ENCODE assay signal across 8 cellular contexts in the genomic region with DNA sequence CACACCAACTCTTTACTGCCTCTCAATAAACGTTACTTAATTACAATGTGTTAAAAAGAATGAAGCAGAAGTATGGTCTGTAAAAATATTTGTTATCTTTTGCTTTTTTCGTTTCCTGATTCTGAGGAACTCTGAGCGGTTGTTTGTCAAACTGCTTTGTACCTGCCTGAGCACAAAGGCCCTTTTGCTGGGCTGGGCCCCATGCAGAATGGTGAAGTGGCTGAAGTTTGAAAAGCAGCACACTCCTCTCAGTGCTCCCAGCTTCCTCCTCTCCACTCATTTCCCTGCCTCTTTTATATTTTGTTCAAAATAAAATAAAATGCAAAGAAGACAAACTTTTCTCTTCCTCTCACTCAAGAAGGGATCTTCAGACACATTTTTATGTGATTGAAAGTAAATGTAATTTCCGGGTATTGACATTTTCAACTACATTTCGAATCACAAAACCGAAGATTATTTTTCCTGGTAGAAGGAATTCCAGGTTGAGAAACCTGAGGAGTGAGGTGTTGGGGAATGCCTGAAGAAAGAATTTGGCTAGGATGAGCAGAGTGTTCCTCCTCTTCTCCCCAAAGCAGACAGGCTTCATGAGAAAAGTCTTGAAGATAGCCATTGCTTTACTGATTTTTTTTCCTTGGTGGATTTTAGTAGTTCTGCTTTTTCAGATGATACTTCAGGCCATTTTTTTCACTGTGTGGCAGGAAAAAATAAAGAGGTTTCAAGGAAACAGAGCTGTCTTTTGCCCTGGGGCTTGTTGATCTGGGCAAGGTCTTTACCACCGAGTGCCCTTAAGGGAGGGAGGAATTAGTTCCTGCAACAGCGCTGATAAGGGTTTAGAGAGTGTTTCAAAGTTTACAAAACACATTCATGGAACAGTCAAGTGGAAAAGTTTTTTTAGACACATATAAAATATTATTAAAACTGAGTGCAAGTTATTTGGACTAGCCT.
A peak's percentile ranks its signal among the peaks of the same experiment; 100 is the strongest.
DNase-seq lines count a peak whose midpoint lies in the region; ATAC-seq and TF ChIP-seq lines count a peak whose summit lies in the region.

No MANE protein-coding gene starts in this region.

- peak overlapping the region; percentile 12 for H3K4me3 Mint-ChIP-seq in activated naive CD8-positive, alpha-beta T cell treated with anti-CD3 and anti-CD28 coated beads, Interleukin-2, amount 50 U/mL, for 24 hours
- H3K4me3 Mint-ChIP-seq in naive thymus-derived CD4-positive, alpha-beta T cell, result peak overlapping the region; percentile 47 to 82 (median 70)
- no peak overlapping the region for H3K4me3 Mint-ChIP-seq in effector memory CD8-positive, alpha-beta T cell

- peaks cover 0 to 44% of the 10 kb centered on the region in 2 donors for H3K4me1 ChIP-seq in naive thymus-derived CD4-positive, alpha-beta T cell (ENCODE audit: control insufficient read depth in 2 of 2, insufficient read depth in 2 of 2, low read length in 2 of 2)
- H3K4me1 ChIP-seq in ovary (ENCODE audit: insufficient read depth), result peaks cover 1% of the 10 kb centered on the region

- H3K27ac ChIP-seq in naive thymus-derived CD4-positive, alpha-beta T cell (ENCODE audit: low read depth, low read length), result peak overlapping the region; percentile 74
- H3K27ac ChIP-seq in ovary, result no peak overlapping the region

- POLR2A ChIA-PET in naive thymus-derived CD4-positive, alpha-beta T cell (lab: Charles Lee), result interaction anchor here (0.6 to 3.3 kb wide), 30 partner anchors 9 to 300 kb away, joined by 3 to 28 read pairs (median 5); a partner anchor contains a TSS

- no peaks in the 10 kb centered on the region for H3K27me3 ChIP-seq in naive thymus-derived CD4-positive, alpha-beta T cell (ENCODE audit: control insufficient read depth in 2 of 2, insufficient read depth in 2 of 2, low read length in 2 of 2)
- H3K27me3 ChIP-seq in ovary, result no peaks in the 10 kb centered on the region

- WGBS in ovary, 3 donors, result 46 to 50% (median 49%) methylated on average over 8 of the region's 8 CpGs

- peaks cover 1% of the 10 kb centered on the region for H3K27me3 Mint-ChIP-seq in activated naive CD8-positive, alpha-beta T cell treated with anti-CD3 and anti-CD28 coated beads, Interleukin-2, amount 50 U/mL, for 24 hours
- H3K27me3 Mint-ChIP-seq in naive thymus-derived CD4-positive, alpha-beta T cell, result peaks cover 0 to 4% (median 0%) of the 10 kb centered on the region in 5 donors
- H3K27me3 Mint-ChIP-seq in effector memory CD8-positive, alpha-beta T cell, result peaks cover 0 to 13% of the 10 kb centered on the region in 2 donors

- peak overlapping the region; percentile 79 for H3K27ac Mint-ChIP-seq in activated naive CD8-positive, alpha-beta T cell treated with anti-CD3 and anti-CD28 coated beads, Interleukin-2, amount 50 U/mL, for 24 hours
- H3K27ac Mint-ChIP-seq in naive thymus-derived CD4-positive, alpha-beta T cell, result peak overlapping the region; percentile 85 to 99 (median 97)
- no peak overlapping the region for H3K27ac Mint-ChIP-seq in effector memory CD8-positive, alpha-beta T cell

- in situ Hi-C loops in GM13976 (cut with MboI; ENCODE audit: low sequenced_read_pairs, unreplicated experiment), result no loop called here

- peaks cover 14% of the 10 kb centered on the region for H3K9me3 Mint-ChIP-seq in activated naive CD8-positive, alpha-beta T cell treated with anti-CD3 and anti-CD28 coated beads, Interleukin-2, amount 50 U/mL, for 24 hours
- peaks cover 0 to 28% (median 6%) of the 10 kb centered on the region in 11 donors for H3K9me3 Mint-ChIP-seq in naive thymus-derived CD4-positive, alpha-beta T cell
- no peaks in the 10 kb centered on the region for H3K9me3 Mint-ChIP-seq in effector memory CD8-positive, alpha-beta T cell

- H3K9me3 ChIP-seq in naive thymus-derived CD4-positive, alpha-beta T cell (ENCODE audit: control insufficient read depth in 2 of 3, low read length in 3 of 3), result no peaks in the 10 kb centered on the region
- no peaks in the 10 kb centered on the region for H3K9me3 ChIP-seq in ovary

- intact Hi-C loops in naive thymus-derived CD4-positive, alpha-beta T cell (cut with micrococcal nuclease), result loop anchor here (1.0 to 5.0 kb wide), 6 partner anchors 20 to 230 kb away; a partner anchor contains a TSS
- intact Hi-C loops in ovary (cut with DNase I), result no loop called here

- no peak for TF ChIP-seq EP300 in ovary (IDR thresholded peaks at IDR 0.05)

- peaks cover 9% of the 10 kb centered on the region for H3K36me3 Mint-ChIP-seq in activated naive CD8-positive, alpha-beta T cell treated with anti-CD3 and anti-CD28 coated beads, Interleukin-2, amount 50 U/mL, for 24 hours (ENCODE audit: low read depth)
- peaks cover 1 to 30% (median 6%) of the 10 kb centered on the region in 5 donors for H3K36me3 Mint-ChIP-seq in naive thymus-derived CD4-positive, alpha-beta T cell
- no peaks in the 10 kb centered on the region for H3K36me3 Mint-ChIP-seq in effector memory CD8-positive, alpha-beta T cell (ENCODE audit: insufficient read depth)

- CTCF ChIA-PET in naive thymus-derived CD4-positive, alpha-beta T cell (lab: Charles Lee), result interaction anchor here (0.5 to 3.2 kb wide), 7 partner anchors 19 to 266 kb away, joined by 3 to 11 read pairs (median 3); no protein-coding TSS in a partner anchor

- no peak for TF ChIP-seq POLR2A in ovary (IDR thresholded peaks at IDR 0.05)

- H3K4me3 ChIP-seq in naive thymus-derived CD4-positive, alpha-beta T cell (ENCODE audit: low read length), result peak overlapping the region; percentile 27
- H3K4me3 ChIP-seq in ovary, result no peak overlapping the region

- H3K36me3 ChIP-seq in naive thymus-derived CD4-positive, alpha-beta T cell (ENCODE audit: control insufficient read depth in 2 of 3, insufficient read depth in 3 of 3, low read length in 3 of 3), result no peaks in the 10 kb centered on the region
- H3K36me3 ChIP-seq in ovary, result no peaks in the 10 kb centered on the region

- DNase-seq in NOMO-1 treated with DMSO at 0.1 percent for 48 hours (lab: John Stamatoyannopoulos, UW; ENCODE audit: unreplicated experiment) (peak; percentile 18), AG08395 (ENCODE audit: low spot score) (no peak), GM13976 (ENCODE audit: low spot score) (no peak), ovary (no peak)
- DNase-seq in activated naive CD8-positive, alpha-beta T cell treated with anti-CD3 and anti-CD28 coated beads, Interleukin-2, amount 50 U/mL, for 24 hours, result no peak
- peak in 6 of 9 donors; percentile 36 to 64 (median 50) for DNase-seq in naive thymus-derived CD4-positive, alpha-beta T cell
- DNase-seq in effector memory CD8-positive, alpha-beta T cell, result no peak

- TF ChIP-seq CTCF in GM13976 (IDR thresholded peaks at IDR 0.05; ENCODE audit: borderline replicate concordance, control extremely low read depth, extremely low read depth, insufficient read depth, missing control alignments), result no peak
- no peak for TF ChIP-seq CTCF in ovary (IDR thresholded peaks at IDR 0.05)

- ATAC-seq in GM19351 (IDR thresholded peaks at IDR 0.05; ENCODE audit: unreplicated experiment), result peak; percentile 67
- no peak for ATAC-seq in activated naive CD8-positive, alpha-beta T cell treated with anti-CD3 and anti-CD28 coated beads, Interleukin-2, amount 50 U/mL, for 24 hours
- peak; percentile 72 for ATAC-seq in naive thymus-derived CD4-positive, alpha-beta T cell
- no peak for ATAC-seq in effector memory CD8-positive, alpha-beta T cell (replicated peaks)

- peaks cover 44% of the 10 kb centered on the region for H3K4me1 Mint-ChIP-seq in activated naive CD8-positive, alpha-beta T cell treated with anti-CD3 and anti-CD28 coated beads, Interleukin-2, amount 50 U/mL, for 24 hours
- H3K4me1 Mint-ChIP-seq in naive thymus-derived CD4-positive, alpha-beta T cell, result peaks cover 16 to 84% (median 72%) of the 10 kb centered on the region in 7 donors
- H3K4me1 Mint-ChIP-seq in effector memory CD8-positive, alpha-beta T cell (ENCODE audit: low read depth in 2 of 2), result no peaks in the 10 kb centered on the region

Comparison
In these comparisons a context has a peak if more than half of its experiments do, and no peak if none do; other contexts are left out.
1. ATAC-seq: peak in GM19351 (single experiment) and naive thymus-derived CD4-positive, alpha-beta T cell (single experiment); none in activated naive CD8-positive, alpha-beta T cell treated with anti-CD3 and anti-CD28 coated beads, Interleukin-2, amount 50 U/mL, for 24 hours (single experiment) and effector memory CD8-positive, alpha-beta T cell (single experiment).
2. DNase-seq: peak in NOMO-1 treated with DMSO at 0.1 percent for 48 hours (single experiment) and naive thymus-derived CD4-positive, alpha-beta T cell (6 of 9); none in activated naive CD8-positive, alpha-beta T cell treated with anti-CD3 and anti-CD28 coated beads, Interleukin-2, amount 50 U/mL, for 24 hours (single experiment), AG08395 (single experiment), effector memory CD8-positive, alpha-beta T cell (0 of 3), GM13976 (single experiment) and ovary (0 of 5).
3. H3K27ac Mint-ChIP-seq: peak in activated naive CD8-positive, alpha-beta T cell treated with anti-CD3 and anti-CD28 coated beads, Interleukin-2, amount 50 U/mL, for 24 hours (single experiment) and naive thymus-derived CD4-positive, alpha-beta T cell (9 of 9); none in effector memory CD8-positive, alpha-beta T cell (0 of 2).
4. H3K4me3 Mint-ChIP-seq: peak in activated naive CD8-positive, alpha-beta T cell treated with anti-CD3 and anti-CD28 coated beads, Interleukin-2, amount 50 U/mL, for 24 hours (single experiment) and naive thymus-derived CD4-positive, alpha-beta T cell (10 of 10); none in effector memory CD8-positive, alpha-beta T cell (0 of 2).
5. intact Hi-C loops: an anchor here in naive thymus-derived CD4-positive, alpha-beta T cell (1.0 to 5.0 kb wide); none called in ovary.